ENCODE assay signal across 9 cellular contexts in genomic region chr12:85669911-85670310, GRCh38.
"Had no signal": no experiment of that assay in that cellular context is flagged by ENCODE, and none has a peak within 500 bp of the region (broad histone marks: within the 10 kb centered on the region; RNA-seq: fewer than 3 reads in every experiment).

No MANE protein-coding gene starts in this region.

- H3K27ac Mint-ChIP-seq: GM23338, H9, HFFc6 had no signal

- DNase-seq: GM23248, GOT3, H7, H9, HCEC 1CT, HFFc6 had no signal

- H3K36me3 ChIP-seq: HAP-1 had no signal

- H3K4me1 Mint-ChIP-seq: GM23338, H9 had no signal

- H3K4me1 ChIP-seq: HAP-1 had no signal

- ATAC-seq: GM23338, HCT116 had no signal

- H3K27ac ChIP-seq: GM23248 had no signal

- H3K4me3 Mint-ChIP-seq: GM23338, H9, HFFc6 had no signal

- H2AFZ ChIP-seq: GM23248, GM23338 had no signal

- H3K9me3 ChIP-seq: HAP-1 had no signal

- H3K4me3 ChIP-seq: GM23248, GM23338, HAP-1 had no signal

- H3K9ac ChIP-seq: GM23248 had no signal

- H3K4me2 ChIP-seq: GM23338 had no signal
